10 cellular contexts compared by ENCODE assay signal in genomic region chr10:75377869-75378268, GRCh38. TPM values are rescaled to one million over a fixed set of nuclear protein-coding genes. Genes with fewer than 3 reads are reported as not detected.
"Had no signal": no experiment of that assay in that cellular context is flagged by ENCODE, and none has a peak within 500 bp of the region (broad histone marks: within the 10 kb centered on the region; RNA-seq: fewer than 3 reads in every experiment).

No MANE protein-coding gene starts in this region.

- H3K4me3 ChIP-seq: GM23338 had no signal

- H2AFZ ChIP-seq: GM23338 had no signal

- FAIRE-seq: H1, H54, HepG2 had no signal

- H3K4me2 ChIP-seq: GM23338 had no signal

- ATAC-seq: GM23338, HepG2 had no signal

- DNase-seq: H9, HCEC 1CT, HFFc6, KG1 had no signal

RNA-seq across cellular contexts. Expression of gene ZNF503, which starts 23.7 kb away (rescaled TPM):
- total RNA-seq: GM23338 had no signal
- polyA plus RNA-seq: IgD-negative memory B cell had no signal

RNA-seq across cellular contexts. Expression of gene LRMDA, which starts 53.6 kb away (rescaled TPM):
- total RNA-seq: HT1080 had no signal
- polyA plus RNA-seq: IgD-negative memory B cell had no signal
